ENCODE assay signal across 9 cellular contexts in the genomic region with DNA sequence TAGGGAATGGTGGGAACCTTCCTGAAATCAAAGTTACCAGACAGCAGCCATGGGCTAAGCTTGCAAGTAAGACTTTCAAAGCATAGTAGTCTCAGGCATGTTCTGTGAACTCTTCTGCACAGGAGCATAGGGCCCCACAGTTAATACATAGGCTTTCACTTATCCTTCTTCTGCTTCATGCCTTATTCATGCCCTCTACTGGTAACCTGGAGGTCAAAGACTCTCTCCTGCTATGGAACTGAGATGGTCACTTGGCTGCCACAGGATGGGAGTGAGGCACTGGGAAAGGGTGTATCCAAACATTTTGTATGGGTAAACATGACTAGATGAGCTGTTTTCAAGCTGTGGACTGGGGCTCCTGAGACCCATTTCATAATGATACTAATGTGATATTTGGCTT. TPM values are rescaled to one million over a fixed set of nuclear protein-coding genes. Genes with fewer than 3 reads are reported as not detected.
DNase-seq lines count a peak whose midpoint lies in the region; ATAC-seq, FAIRE-seq and TF ChIP-seq lines count a peak whose summit lies in the region.
"Had no signal": no experiment of that assay in that cellular context is flagged by ENCODE, and none has a peak within 500 bp of the region (broad histone marks: within the 10 kb centered on the region; RNA-seq: fewer than 3 reads in every experiment).

No MANE protein-coding gene starts in this region.

- no peak overlapping the region for H3K4me3 ChIP-seq in H7 (ENCODE audit: insufficient read depth, low read depth, low read length)

- no peak for ATAC-seq in GM18519 (IDR thresholded peaks at IDR 0.05; ENCODE audit: low FRiP score, unreplicated experiment)

- no peak for TF ChIP-seq POLR2A in H54 (IDR thresholded peaks at IDR 0.05; ENCODE audit: low read depth, low read length)

- DNase-seq in Caki2 (ENCODE audit: low read depth), result peak; percentile 8
- peak; percentile 27 for DNase-seq in H7
- DNase-seq in SK-MEL-5 (ENCODE audit: low read depth, low spot score), result peak; percentile 78
- DNase-seq in iPS-NIHi7 (ENCODE audit: extremely low spot score), result peak; percentile 32
- DNase-seq in activated T-cell treated with anti-CD3 and anti-CD28 coated beads, Interleukin-2, amount 50 U/mL, for 1 hour, result no peak
- DNase-seq in H54 (ENCODE audit: insufficient read length, low spot score), result no peak
- DNase-seq in NCI-H187 treated with DMSO at 0.1 percent for 48 hours (lab: John Stamatoyannopoulos, UW), result no peak
- DNase-seq: DND-41 had no signal

- FAIRE-seq in H54 (lab: Jason Lieb, UNC), result no peak

- H3K36me3 ChIP-seq in H7 (replicated peaks; ENCODE audit: control insufficient read depth, insufficient read depth, low read length), result no peaks in the 10 kb centered on the region

- no peaks in the 10 kb centered on the region for H3K27me3 ChIP-seq in H7 (ENCODE audit: control insufficient read depth, insufficient read depth, low read length)

- in situ Hi-C loops in Caki2 (cut with HindIII; ENCODE audit: low pct_unique_long_range_greater_than_20kb, low sequenced_read_pairs), result no loop called here
- in situ Hi-C loops in SK-MEL-5 (cut with HindIII; ENCODE audit: low pct_unique_long_range_greater_than_20kb, low sequenced_read_pairs), result no loop called here

RNA-seq across cellular contexts. Expression of gene ZNF638, which starts 49.1 kb away (rescaled TPM):
- total RNA-seq in Caki2 (2014; rRNA removed; shearing (Covaris generic); ENCODE audit: low replicate concordance), result 38.5 and 67.0 TPM in 2 replicates
- 101 and 134 TPM in 2 replicates for total RNA-seq in H7 (2014; rRNA removed; shearing (Covaris generic))
- 166 and 191 TPM in 2 replicates for total RNA-seq in SK-MEL-5 (2014; rRNA removed; shearing (Covaris generic))
- 80.3 and 96.1 TPM in 2 replicates for polyA plus RNA-seq in SK-MEL-5 (2015; cell fraction: cytosol; rRNA removed)
- polyA plus RNA-seq in SK-MEL-5 (2015; cell fraction: nucleus; rRNA removed), result 316 TPM in 2 replicates

RNA-seq across cellular contexts. Expression of gene PAIP2B, which starts 55.6 kb away (rescaled TPM):
- 0.54 TPM in 1 of 2 replicates, not detected in the other for total RNA-seq in Caki2 (2014; rRNA removed; shearing (Covaris generic); ENCODE audit: low replicate concordance)
- 3.7 and 5.7 TPM in 2 replicates for total RNA-seq in H7 (2014; rRNA removed; shearing (Covaris generic))
- total RNA-seq in SK-MEL-5 (2014; rRNA removed; shearing (Covaris generic)), result 1.0 and 1.5 TPM in 2 replicates
- polyA plus RNA-seq in SK-MEL-5 (2015; cell fraction: cytosol; rRNA removed), result 1.5 TPM in 2 replicates
- 0.93 and 1.5 TPM in 2 replicates for polyA plus RNA-seq in SK-MEL-5 (2015; cell fraction: nucleus; rRNA removed)

Comparison
In these comparisons a context has a peak if more than half of its experiments do, and no peak if none do; other contexts are left out.
1. DNase-seq: peak in Caki2 (single experiment), H7 (single experiment), SK-MEL-5 (single experiment) and iPS-NIHi7 (single experiment); none in activated T-cell treated with anti-CD3 and anti-CD28 coated beads, Interleukin-2, amount 50 U/mL, for 1 hour (single experiment), H54 (single experiment) and NCI-H187 treated with DMSO at 0.1 percent for 48 hours (single experiment).